ENCODE assay signal across 13 cellular contexts in the genomic region with DNA sequence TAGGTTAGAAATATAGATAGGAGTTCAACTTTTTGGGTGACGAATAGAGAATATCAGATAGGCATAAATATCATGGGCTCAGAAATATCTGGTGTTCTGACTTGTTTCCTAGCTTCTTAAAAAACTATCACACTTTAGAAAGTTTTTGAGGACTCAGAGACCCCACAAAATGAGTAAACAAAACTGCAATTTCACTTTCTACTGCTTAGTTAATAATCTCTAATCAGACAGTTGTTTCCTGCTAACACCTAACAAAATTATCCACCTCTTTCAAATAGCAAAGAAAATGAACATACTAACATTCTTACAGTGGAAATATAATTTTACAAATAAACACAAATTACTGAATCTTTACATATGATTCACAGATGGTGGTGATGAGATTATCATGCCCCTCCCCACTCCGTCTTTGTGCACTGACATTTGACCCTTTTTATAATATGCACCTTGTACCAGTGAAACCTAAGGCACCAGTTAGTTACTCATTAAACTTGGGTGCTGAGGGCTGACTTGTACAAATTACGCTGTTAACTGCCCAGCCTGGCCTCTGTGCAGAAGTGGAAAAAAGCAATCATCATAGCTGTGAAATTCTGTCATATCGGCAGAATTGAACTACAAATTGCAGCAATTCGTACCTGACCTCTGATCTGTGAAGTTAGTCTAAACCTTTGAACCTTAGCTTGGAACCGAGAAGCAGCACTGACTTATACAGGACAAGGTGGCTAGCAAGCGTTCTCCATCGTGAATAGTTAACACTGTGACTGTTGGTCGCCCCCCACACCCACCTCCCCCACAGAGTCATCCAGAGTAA.
DNase-seq lines count a peak whose midpoint lies in the region; ATAC-seq and TF ChIP-seq lines count a peak whose summit lies in the region.
"Had no signal": no experiment of that assay in that cellular context is flagged by ENCODE, and none has a peak within 500 bp of the region (broad histone marks: within the 10 kb centered on the region; RNA-seq: fewer than 3 reads in every experiment).

No MANE protein-coding gene starts in this region.

- no peak overlapping the region for H2AK5ac ChIP-seq in IMR-90 (ENCODE audit: low read depth, low read length)

- H3K18ac ChIP-seq in IMR-90 (ENCODE audit: low read depth, low read length), result no peak overlapping the region

- H3K4me1 ChIP-seq in Caco-2 (peaks cover 43% of the 10 kb centered on the region), IMR-90 (ENCODE audit: control insufficient read depth, insufficient read depth, low read length) (no peaks in the 10 kb centered on the region; the same call in 1 of the 2 replicates), left lung (peaks cover 0 to 10% of the 10 kb centered on the region in 2 donors), gastroesophageal sphincter (no peaks in the 10 kb centered on the region), SJCRH30 (no peaks in the 10 kb centered on the region)
- H3K4me1 ChIP-seq: heart right ventricle had no signal

- no peak overlapping the region for H2BK5ac ChIP-seq in IMR-90 (ENCODE audit: low read depth, low read length, poor library complexity, severe bottlenecking)

- H3K79me1 ChIP-seq in IMR-90 (ENCODE audit: low read depth in 1 of 2, low read length in 2 of 2), result no peaks in the 10 kb centered on the region

- H2AK9ac ChIP-seq in IMR-90 (replicated peaks; ENCODE audit: low read depth, low read length, poor library complexity), result no peak overlapping the region

- no peaks in the 10 kb centered on the region for H3K27me3 ChIP-seq in Caco-2 (replicated peaks; ENCODE audit: control insufficient read depth, insufficient read depth, low read length)
- H3K27me3 ChIP-seq in IMR-90 (ENCODE audit: control insufficient read depth, insufficient read depth, low read length), result no peaks in the 10 kb centered on the region
- H3K27me3 ChIP-seq in left lung, result no peaks in the 10 kb centered on the region
- H3K27me3 ChIP-seq in gastroesophageal sphincter, result no peaks in the 10 kb centered on the region
- H3K27me3 ChIP-seq in SJCRH30, result no peaks in the 10 kb centered on the region

- H2AFZ ChIP-seq in IMR-90 (replicated peaks; ENCODE audit: low read length, poor library complexity), result no peak overlapping the region

- H3K9me3 Mint-ChIP-seq in Caco-2 (ENCODE audit: unreplicated experiment), result no peaks in the 10 kb centered on the region
- H3K9me3 Mint-ChIP-seq: activated naive CD8-positive, alpha-beta T cell treated with anti-CD3 and anti-CD28 coated beads, Interleukin-2, amount 10 ng/mL, durations not matched to agents 7 days and 5 days had no signal

- 90% methylated on average over 3 of the region's 9 CpGs; no CpG with 5 or more reads in 1 of the 2 experiments for WGBS in IMR-90 (ENCODE audit: extremely low coverage in 2 of 2, insufficient read length in 1 of 2), 2 experiments
- WGBS in gastroesophageal sphincter (ENCODE audit: low coverage in 1 of 2), 2 donors, result 80 to 91% methylated on average over 7 to 8 of the region's 9 CpGs

- no peak overlapping the region for H3K14ac ChIP-seq in IMR-90 (replicated peaks; ENCODE audit: low read depth, low read length)

- H4K8ac ChIP-seq in IMR-90 (ENCODE audit: low read depth in 2 of 2, low read length in 2 of 2), result no peak overlapping the region

- intact Hi-C loops in Caco-2 (cut with micrococcal nuclease; ENCODE audit: unreplicated experiment) (loop anchor here (2.0 kb wide), 1 partner anchor 15 kb away; no protein-coding TSS in a partner anchor), IMR-90 (cut with micrococcal nuclease) (no loop called here), left lung (cut with DNase I) (no loop called here)

- no peaks in the 10 kb centered on the region for H3K9me1 ChIP-seq in IMR-90 (ENCODE audit: insufficient read depth, low read length)

- POLR2A ChIA-PET in Caco-2 (lab: Charles Lee) (no interaction called here), IMR-90 (lab: Charles Lee; ENCODE audit: unreplicated experiment) (no interaction called here)

- no peak overlapping the region for H3K9ac ChIP-seq in IMR-90 (ENCODE audit: low read depth, low read length)

- H2BK20ac ChIP-seq in IMR-90 (ENCODE audit: low read depth, low read length), result no peak overlapping the region

- dilution Hi-C loops in IMR-90 (cut with HindIII; ENCODE audit: low sequenced_read_pairs, unreplicated experiment), result no loop called here

- no peak for TF ChIP-seq CTCF in Caco-2 (IDR thresholded peaks at IDR 0.05; ENCODE audit: insufficient read depth in 1 of 2, low read depth in 1 of 2, low read length in 1 of 2, severe bottlenecking in 1 of 2, unreplicated experiment in 1 of 2)
- no peak for TF ChIP-seq CTCF in IMR-90 (conservative IDR thresholded peaks at IDR 0.05; ENCODE audit: low read depth, low read length)
- TF ChIP-seq CTCF in left lung (IDR thresholded peaks at IDR 0.05), result no peak
- TF ChIP-seq CTCF in gastroesophageal sphincter (IDR thresholded peaks at IDR 0.05), result no peak

- H3K27ac Mint-ChIP-seq in Caco-2 (ENCODE audit: unreplicated experiment), result peak overlapping the region; percentile 53
- H3K27ac Mint-ChIP-seq: activated naive CD8-positive, alpha-beta T cell treated with anti-CD3 and anti-CD28 coated beads, Interleukin-2, amount 10 ng/mL, durations not matched to agents 7 days and 5 days had no signal

- peak; percentile 64 for ATAC-seq in GM21529 (IDR thresholded peaks at IDR 0.05; ENCODE audit: unreplicated experiment)
- ATAC-seq in IMR-90 (ENCODE audit: low read depth), result no peak
- ATAC-seq in left lung, result peak; percentile 65
- ATAC-seq in gastroesophageal sphincter, result no peak
- ATAC-seq: heart right ventricle had no signal

- no peak overlapping the region for H3K56ac ChIP-seq in IMR-90 (ENCODE audit: extremely low read depth, insufficient read depth, low read length)

- no peak overlapping the region for H4K5ac ChIP-seq in IMR-90 (ENCODE audit: low read depth, low read length)

- H3K4me3 ChIP-seq in Caco-2 (ENCODE audit: low read depth, low read length) (peak overlapping the region; percentile 18), IMR-90 (ENCODE audit: insufficient read depth, low read depth, low read length) (no peak overlapping the region), left lung (no peak overlapping the region), gastroesophageal sphincter (no peak overlapping the region), SJCRH30 (no peak overlapping the region)
- H3K4me3 ChIP-seq: heart right ventricle, SK-N-MC had no signal

- H2BK120ac ChIP-seq in IMR-90 (ENCODE audit: low read depth, low read length), result no peak overlapping the region

- no peak overlapping the region for H3K4me2 ChIP-seq in IMR-90 (ENCODE audit: low read depth, low read length)

- no peak overlapping the region for H4K91ac ChIP-seq in IMR-90 (ENCODE audit: insufficient read depth, low read depth, low read length)

- CTCF ChIA-PET in Caco-2 (lab: Charles Lee) (interaction anchor here (0.5 to 0.6 kb wide), 2 partner anchors 12 to 70 kb away, joined by 3 to 5 read pairs; no protein-coding TSS in a partner anchor), IMR-90 (lab: Yijun Ruan, JAX) (interaction anchor here (0.7 kb wide), 1 partner anchor 9 kb away, joined by 3 read pairs; no protein-coding TSS in a partner anchor)

- H3K9me3 ChIP-seq in Caco-2 (no peaks in the 10 kb centered on the region), IMR-90 (ENCODE audit: control insufficient read depth, insufficient read depth, low read length) (no peaks in the 10 kb centered on the region), left lung (no peaks in the 10 kb centered on the region), gastroesophageal sphincter (no peaks in the 10 kb centered on the region), SJCRH30 (replicated peaks) (no peaks in the 10 kb centered on the region)
- H3K9me3 ChIP-seq: heart right ventricle had no signal

- H3K23ac ChIP-seq in IMR-90 (ENCODE audit: low read depth, low read length), result no peak overlapping the region

- H2BK15ac ChIP-seq in IMR-90 (ENCODE audit: low read depth, low read length), result no peak overlapping the region

- peaks cover 16% of the 10 kb centered on the region for H3K36me3 Mint-ChIP-seq in Caco-2 (ENCODE audit: insufficient read depth, unreplicated experiment)

- TF ChIP-seq EP300 in gastroesophageal sphincter (IDR thresholded peaks at IDR 0.05), result no peak

- H3K4me3 Mint-ChIP-seq in Caco-2 (ENCODE audit: unreplicated experiment), result peak overlapping the region; percentile 65
- H3K4me3 Mint-ChIP-seq: activated naive CD8-positive, alpha-beta T cell treated with anti-CD3 and anti-CD28 coated beads, Interleukin-2, amount 10 ng/mL, durations not matched to agents 7 days and 5 days had no signal

- no peaks in the 10 kb centered on the region for H4K20me1 ChIP-seq in IMR-90 (ENCODE audit: insufficient read depth, low read length)

- no TSS peak for BruUV-seq in Caco-2 (replicated peaks; lab: Mats Ljungman, UMichigan)
- BruUV-seq in IMR-90 (replicated peaks; lab: Mats Ljungman, UMichigan), result no TSS peak

- H3K27me3 Mint-ChIP-seq in Caco-2 (ENCODE audit: insufficient read depth, unreplicated experiment), result no peaks in the 10 kb centered on the region

- in situ Hi-C loops in IMR-90 (cut with MboI; ENCODE audit: low sequenced_read_pairs), result no loop called here

- TF ChIP-seq RAD21 in IMR-90 (IDR thresholded peaks at IDR 0.05; ENCODE audit: low read length), result no peak

- H3K27ac ChIP-seq in IMR-90 (ENCODE audit: insufficient read depth, low read length) (no peak overlapping the region), left lung (no peak overlapping the region), gastroesophageal sphincter (no peak overlapping the region), SJCRH30 (no peak overlapping the region)
- H3K27ac ChIP-seq: heart right ventricle had no signal

- H3K36me3 ChIP-seq in Caco-2 (ENCODE audit: control insufficient read depth, insufficient read depth, low read length) (no peaks in the 10 kb centered on the region), IMR-90 (ENCODE audit: control insufficient read depth, insufficient read depth, low read length) (no peaks in the 10 kb centered on the region), left lung (no peaks in the 10 kb centered on the region), gastroesophageal sphincter (no peaks in the 10 kb centered on the region), SJCRH30 (no peaks in the 10 kb centered on the region)
- H3K36me3 ChIP-seq: heart right ventricle had no signal

- no peak overlapping the region for H3K4ac ChIP-seq in IMR-90 (ENCODE audit: low read depth, low read length)

- DNase-seq in Caco-2, result peak; percentile 76 to 86
- no peak for DNase-seq in IMR-90
- no peak for DNase-seq in left lung
- DNase-seq in NCI-H1105 treated with DMSO at 0.1 percent for 48 hours (lab: John Stamatoyannopoulos, UW), result no peak
- DNase-seq in SJCRH30, result no peak
- no peak for DNase-seq in T-helper 9 cell
- DNase-seq: activated CD4-positive, alpha-beta T cell treated with anti-CD3 and anti-CD28 coated beads, Interleukin-2, amount 50 U/mL, for 4 hours; activated naive CD8-positive, alpha-beta T cell treated with anti-CD3 and anti-CD28 coated beads, Interleukin-2, amount 10 ng/mL, durations not matched to agents 7 days and 5 days; heart right ventricle; NCI-H510A had no signal

- TF ChIP-seq POLR2A in IMR-90 (IDR thresholded peaks at IDR 0.05; ENCODE audit: low read depth, low read length) (no peak), gastroesophageal sphincter (IDR thresholded peaks at IDR 0.05) (no peak)

- H3K4me1 Mint-ChIP-seq in Caco-2 (ENCODE audit: low read depth, unreplicated experiment), result peaks cover 26% of the 10 kb centered on the region

TF ChIP-seq in IMR-90, 13 proteins besides CTCF, POLR2A, EP300 and RAD21 (continues in another document):
- TF ChIP-seq RFX5 (IDR thresholded peaks at IDR 0.05; ENCODE audit: low read depth, low read length), result no peak
- peak; percentile 86 for TF ChIP-seq MAFK (IDR thresholded peaks at IDR 0.05; ENCODE audit: low read depth, low read length)

Comparison
In these comparisons a context has a peak if more than half of its experiments do, and no peak if none do; other contexts are left out.
1. DNase-seq: peak in Caco-2 (2 of 2); none in IMR-90 (single experiment), left lung (0 of 2), NCI-H1105 treated with DMSO at 0.1 percent for 48 hours (single experiment), SJCRH30 (0 of 2) and T-helper 9 cell (single experiment).
2. ATAC-seq: peak in GM21529 (single experiment) and left lung (single experiment); none in IMR-90 (single experiment) and gastroesophageal sphincter (single experiment).